ENCODE assay signal across 1 cellular context in genomic region chr22:37610480-37611148, GRCh38.
A peak's percentile ranks its signal among the peaks of the same experiment; 100 is the strongest.
TF ChIP-seq lines count a peak whose summit lies in the region.

No MANE protein-coding gene starts in this region.

TF ChIP-seq in HepG2, 621 proteins besides CTCF, POLR2A, EP300 and RAD21:
- no peak for TF ChIP-seq GTF2F1 (IDR thresholded peaks at IDR 0.05; ENCODE audit: low read length)
- no peak for TF ChIP-seq FOXA1 (IDR thresholded peaks at IDR 0.05)
- TF ChIP-seq FOXA1 (CRISPR knock-in tag; IDR thresholded peaks at IDR 0.05), result no peak
- 0 out of 2 replicates have a peak, but pooled peaks have one; percentile 15 for TF ChIP-seq ZBTB33 (CRISPR knock-in tag; IDR thresholded peaks at IDR 0.05)
- TF ChIP-seq ZNF737 (CRISPR knock-in tag; IDR thresholded peaks at IDR 0.05; ENCODE audit: borderline replicate concordance), result no peak
- TF ChIP-seq JUNB (CRISPR knock-in tag; IDR thresholded peaks at IDR 0.05; ENCODE audit: borderline replicate concordance), result no peak
- TF ChIP-seq ZSCAN9 (CRISPR knock-in tag; IDR thresholded peaks at IDR 0.05; ENCODE audit: borderline replicate concordance), result no peak
- TF ChIP-seq ZNF646 (CRISPR knock-in tag; IDR thresholded peaks at IDR 0.05), result no peak
- TF ChIP-seq ATF7 (IDR thresholded peaks at IDR 0.05), result no peak
- no peak for TF ChIP-seq ATF7 (CRISPR knock-in tag; IDR thresholded peaks at IDR 0.05)
- no peak for TF ChIP-seq TFDP1 (CRISPR knock-in tag; IDR thresholded peaks at IDR 0.05; ENCODE audit: borderline replicate concordance)
- TF ChIP-seq TCF12 (IDR thresholded peaks at IDR 0.05), result no peak
- no peak for TF ChIP-seq TCF12 (CRISPR knock-in tag; IDR thresholded peaks at IDR 0.05)
- TF ChIP-seq JARID2 (CRISPR knock-in tag; IDR thresholded peaks at IDR 0.05; ENCODE audit: insufficient replicate concordance), result no peak
- TF ChIP-seq CEBPB (IDR thresholded peaks at IDR 0.05; ENCODE audit: borderline replicate concordance, low read depth, low read length), result 0 out of 2 replicates have a peak, but pooled peaks have one; percentile 5
- no peak for TF ChIP-seq MYNN (CRISPR knock-in tag; IDR thresholded peaks at IDR 0.05; ENCODE audit: low read depth)
- no peak for TF ChIP-seq HIVEP1 (CRISPR knock-in tag; IDR thresholded peaks at IDR 0.05)
- TF ChIP-seq RFXANK (CRISPR knock-in tag; IDR thresholded peaks at IDR 0.05), result no peak
- no peak for TF ChIP-seq CREBL2 (CRISPR knock-in tag; IDR thresholded peaks at IDR 0.05; ENCODE audit: borderline replicate concordance)
- no peak for TF ChIP-seq SP2 (CRISPR knock-in tag; IDR thresholded peaks at IDR 0.05)
- no peak for TF ChIP-seq PLRG1 (conservative IDR thresholded peaks at IDR 0.05)
- TF ChIP-seq ZNF7 (CRISPR knock-in tag; IDR thresholded peaks at IDR 0.05), result peak; percentile 45; the same call in 1 of the 2 replicates
- no peak for TF ChIP-seq YY1 (IDR thresholded peaks at IDR 0.05; ENCODE audit: insufficient read depth, insufficient replicate concordance, low read depth, low read length)
- no peak for TF ChIP-seq MBD4 (IDR thresholded peaks at IDR 0.05; ENCODE audit: borderline replicate concordance, low read length)
- no peak for TF ChIP-seq ZNF317 (CRISPR knock-in tag; IDR thresholded peaks at IDR 0.05)
